Comparison of ENCODE assay signal across 9 cellular contexts in the genomic region with DNA sequence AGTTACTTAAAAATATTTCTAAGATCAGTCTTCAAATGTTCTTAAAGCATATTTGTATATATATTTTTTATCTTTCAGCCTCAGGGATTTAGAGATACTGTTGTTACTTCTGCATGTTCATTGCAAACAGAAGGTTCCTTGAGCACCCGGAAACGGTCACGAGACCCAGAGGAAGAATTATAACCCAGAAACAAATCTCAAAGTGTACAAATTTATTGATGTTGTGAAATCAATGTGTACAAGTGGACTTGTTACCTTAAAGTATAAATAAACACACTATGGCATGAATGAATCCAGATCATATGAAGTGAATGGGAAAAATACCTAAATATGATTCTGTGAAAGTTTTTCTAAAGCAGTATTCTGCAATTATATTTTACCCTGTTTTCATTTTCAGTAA. TPM values are rescaled to one million over a fixed set of nuclear protein-coding genes. Genes with fewer than 3 reads are reported as not detected.
"Had no signal": no experiment of that assay in that cellular context is flagged by ENCODE, and none has a peak within 500 bp of the region (broad histone marks: within the 10 kb centered on the region; RNA-seq: fewer than 3 reads in every experiment).

No MANE protein-coding gene starts in this region.

- ATAC-seq: GM12878 had no signal

- DNase-seq: GDM1, GF-D8 had no signal

- H3K4me3 ChIP-seq: GM12878 had no signal

- FAIRE-seq: G401.6, GM12878, GM12891, GM12892, GM18507, GM19239 had no signal

RNA-seq across cellular contexts. Expression of gene TEX14, which starts 42.2 kb away (rescaled TPM):
- total RNA-seq: G401 had no signal
